22 cellular contexts compared by ENCODE assay signal in the genomic region with DNA sequence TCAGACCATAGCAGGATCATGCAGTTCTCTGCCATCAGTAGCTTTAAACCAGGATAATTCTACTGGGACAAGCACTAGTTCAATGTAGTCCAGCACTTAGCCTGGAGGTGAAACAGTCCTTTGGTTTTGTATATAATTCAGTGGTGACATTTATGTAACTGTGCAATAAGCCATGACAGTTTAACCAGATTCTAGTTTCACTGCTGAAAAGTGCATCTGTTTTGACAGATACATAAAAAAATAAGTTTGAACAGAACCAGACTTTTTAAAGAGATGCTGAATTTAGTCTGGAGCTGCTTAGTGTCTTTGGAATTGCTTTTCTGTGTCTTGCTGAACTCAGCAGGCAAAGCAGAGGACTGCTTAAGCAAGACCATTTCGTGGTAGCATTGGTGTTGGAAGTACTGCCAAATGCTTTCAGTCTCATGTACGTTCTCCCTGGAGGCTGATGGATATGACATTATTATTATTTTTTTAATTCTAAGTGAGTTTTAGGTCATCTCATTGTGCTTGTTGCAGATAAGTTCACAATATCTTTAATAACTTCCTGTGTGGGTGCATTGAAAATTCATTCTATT.
DNase-seq lines count a peak whose midpoint lies in the region; ATAC-seq and TF ChIP-seq lines count a peak whose summit lies in the region.
"Had no signal": no experiment of that assay in that cellular context is flagged by ENCODE, and none has a peak within 500 bp of the region (broad histone marks: within the 10 kb centered on the region; RNA-seq: fewer than 3 reads in every experiment).

No MANE protein-coding gene starts in this region.

- no peak overlapping the region for H3K4me3 ChIP-seq in A673 (ENCODE audit: low read depth, low read length, poor library complexity, severe bottlenecking)
- H3K4me3 ChIP-seq in Karpas-422 (ENCODE audit: low read length) = no peak overlapping the region
- H3K4me3 ChIP-seq in upper lobe of right lung = no peak overlapping the region
- H3K4me3 ChIP-seq: ascending aorta, dorsolateral prefrontal cortex, gastrocnemius medialis, sigmoid colon, upper lobe of left lung had no signal

- POLR2A ChIA-PET in A673 (lab: Charles Lee; ENCODE audit: low non-redundant PET) = interaction anchor here (0.6 kb wide), 1 partner anchor 12 kb away, joined by 3 read pairs; no protein-coding TSS in a partner anchor

- H2AFZ ChIP-seq in Karpas-422 (ENCODE audit: low read length) = no peak overlapping the region

- BruUV-seq in A673 (replicated peaks; lab: Mats Ljungman, UMichigan) = no TSS peak

- no peak overlapping the region; the same call in 1 of the 2 replicates for H3K9ac ChIP-seq in Karpas-422 (ENCODE audit: low read length)

- TF ChIP-seq CTCF in A673 (conservative IDR thresholded peaks at IDR 0.05; ENCODE audit: low read depth, low read length) (no peak), upper lobe of right lung (IDR thresholded peaks at IDR 0.05) (no peak)

- peak overlapping the region; percentile 43 for H3K4me2 ChIP-seq in Karpas-422 (ENCODE audit: low read depth, low read length, poor library complexity, severe bottlenecking)

- no peaks in the 10 kb centered on the region for H3K36me3 ChIP-seq in A673 (ENCODE audit: insufficient read depth, low read length, poor library complexity, severe bottlenecking)
- H3K36me3 ChIP-seq in Karpas-422 (ENCODE audit: insufficient read depth, low read length) = no peaks in the 10 kb centered on the region
- no peaks in the 10 kb centered on the region for H3K36me3 ChIP-seq in upper lobe of right lung
- H3K36me3 ChIP-seq: ascending aorta, BE2C, gastrocnemius medialis, sigmoid colon, upper lobe of left lung had no signal

- CTCF ChIA-PET in A673 (lab: Charles Lee) = no interaction called here

- H3K27ac ChIP-seq in A673 (ENCODE audit: low read depth, low read length, poor library complexity, severe bottlenecking) (no peak overlapping the region), Karpas-422 (ENCODE audit: low read length) (peak overlapping the region; percentile 25; the same call in 1 of the 2 replicates), upper lobe of right lung (no peak overlapping the region)
- H3K27ac ChIP-seq: dorsolateral prefrontal cortex, gastrocnemius medialis, sigmoid colon, upper lobe of left lung had no signal

- intact Hi-C loops in A673 (cut with micrococcal nuclease; ENCODE audit: unreplicated experiment) (loop anchor here (10.0 kb wide), 1 partner anchor 822 kb away; no protein-coding TSS in a partner anchor), upper lobe of right lung (cut with DNase I) (no loop called here)

- H3K9me2 ChIP-seq in Karpas-422 (replicated peaks; ENCODE audit: insufficient read depth, low read length) = no peaks in the 10 kb centered on the region

- no peaks in the 10 kb centered on the region for H3K27me3 ChIP-seq in A673 (replicated peaks; ENCODE audit: insufficient read depth, low read depth, low read length, poor library complexity)
- no peaks in the 10 kb centered on the region for H3K27me3 ChIP-seq in Karpas-422 (ENCODE audit: low read length)
- no peaks in the 10 kb centered on the region for H3K27me3 ChIP-seq in upper lobe of right lung
- H3K27me3 ChIP-seq: ascending aorta, BE2C, dorsolateral prefrontal cortex, gastrocnemius medialis, sigmoid colon, upper lobe of left lung had no signal

- H3K9me3 ChIP-seq in A673 (ENCODE audit: low read depth, low read length, poor library complexity, severe bottlenecking) = no peaks in the 10 kb centered on the region
- no peaks in the 10 kb centered on the region for H3K9me3 ChIP-seq in Karpas-422 (ENCODE audit: low read length)
- H3K9me3 ChIP-seq in upper lobe of right lung = no peaks in the 10 kb centered on the region
- H3K9me3 ChIP-seq: ascending aorta, BE2C, gastrocnemius medialis, sigmoid colon, upper lobe of left lung had no signal

- H3K4me1 ChIP-seq in A673 (ENCODE audit: insufficient read depth, low read length, poor library complexity, severe bottlenecking) (peaks cover 5% of the 10 kb centered on the region), Karpas-422 (ENCODE audit: low read length) (peaks cover 25% of the 10 kb centered on the region), upper lobe of right lung (peaks cover 8% of the 10 kb centered on the region)
- H3K4me1 ChIP-seq: BE2C had no signal

- peaks cover 2% of the 10 kb centered on the region; the same call in 1 of the 2 replicates for H3K79me2 ChIP-seq in Karpas-422 (ENCODE audit: low read length)

- DNase-seq in A673 (ENCODE audit: low spot score) = peak; percentile 10
- DNase-seq in Karpas-422 = no peak
- peak; percentile 41 for DNase-seq in dermis blood vessel endothelial cell
- DNase-seq in lung microvascular endothelial cell (ENCODE audit: low read depth in 2 of 2) = peak; percentile 14 to 27
- no peak for DNase-seq in stimulated activated CD4-positive, alpha-beta T cell treated with anti-CD3 and anti-CD28 coated beads, Interleukin-2, amount 100 ng/mL, for 48 hours
- DNase-seq in NCI-H2107 treated with DMSO at 0.1 percent for 48 hours (lab: John Stamatoyannopoulos, UW; ENCODE audit: unreplicated experiment) = no peak
- no peak for DNase-seq in activated T-cell treated with anti-CD3 and anti-CD28 coated beads, Interleukin-2, amount 50 U/mL, for 1 hour
- DNase-seq in upper lobe of right lung = no peak
- DNase-seq: 8988T; activated CD4-positive, alpha-beta T cell treated with anti-CD3 and anti-CD28 coated beads, Interleukin-2, amount 50 U/mL, for 1 hour; BE2C; dorsolateral prefrontal cortex; gastrocnemius medialis; NCI-H1105; NCI-H2029 treated with DMSO at 0.1 percent for 48 hours; NCI-H226; NCI-H748 treated with DMSO at 0.1 percent for 48 hours; posterior cingulate gyrus; sigmoid colon; stimulated activated CD8-positive, alpha-beta memory T cell treated with anti-CD3 and anti-CD28 coated beads, Interleukin-4, amount 100 ng/mL, for 48 hours; upper lobe of left lung had no signal

- no peak for ATAC-seq in upper lobe of right lung
- ATAC-seq: gastrocnemius medialis had no signal

- no peaks in the 10 kb centered on the region for H4K20me1 ChIP-seq in Karpas-422 (ENCODE audit: insufficient read depth, low read depth, low read length)

Comparison
In these comparisons a context has a peak if more than half of its experiments do, and no peak if none do; other contexts are left out.
1. DNase-seq: peak in A673 (single experiment), dermis blood vessel endothelial cell (single experiment) and lung microvascular endothelial cell (2 of 2); none in Karpas-422 (single experiment), stimulated activated CD4-positive, alpha-beta T cell treated with anti-CD3 and anti-CD28 coated beads, Interleukin-2, amount 100 ng/mL, for 48 hours (0 of 2), NCI-H2107 treated with DMSO at 0.1 percent for 48 hours (single experiment), activated T-cell treated with anti-CD3 and anti-CD28 coated beads, Interleukin-2, amount 50 U/mL, for 1 hour (single experiment) and upper lobe of right lung (single experiment).